In genomic region chr6:143397229-143398222, GRCh38 we compare ENCODE assay signal across 1 cellular context.
TF ChIP-seq lines count a peak whose summit lies in the region.

No MANE protein-coding gene starts in this region.

TF ChIP-seq in HepG2, 621 proteins besides CTCF, POLR2A, EP300 and RAD21 (continued from another document and continues in another):
- TF ChIP-seq, protein P1, sequence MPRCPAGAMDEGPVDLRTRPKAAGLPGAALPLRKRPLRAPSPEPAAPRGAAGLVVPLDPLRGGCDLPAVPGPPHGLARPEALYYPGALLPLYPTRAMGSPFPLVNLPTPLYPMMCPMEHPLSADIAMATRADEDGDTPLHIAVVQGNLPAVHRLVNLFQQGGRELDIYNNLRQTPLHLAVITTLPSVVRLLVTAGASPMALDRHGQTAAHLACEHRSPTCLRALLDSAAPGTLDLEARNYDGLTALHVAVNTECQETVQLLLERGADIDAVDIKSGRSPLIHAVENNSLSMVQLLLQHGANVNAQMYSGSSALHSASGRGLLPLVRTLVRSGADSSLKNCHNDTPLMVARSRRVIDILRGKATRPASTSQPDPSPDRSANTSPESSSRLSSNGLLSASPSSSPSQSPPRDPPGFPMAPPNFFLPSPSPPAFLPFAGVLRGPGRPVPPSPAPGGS (CRISPR knock-in tag; IDR thresholded peaks at IDR 0.05): no peak; the same call in 1 of the 2 replicates
- 0 out of 2 replicates have a peak, but pooled peaks have one; percentile 10 for TF ChIP-seq ZC3H4 (CRISPR knock-in tag; IDR thresholded peaks at IDR 0.05; ENCODE audit: borderline replicate concordance)
- TF ChIP-seq ZNF619 (CRISPR knock-in tag; IDR thresholded peaks at IDR 0.05): no peak
- TF ChIP-seq TFE3 (CRISPR knock-in tag; IDR thresholded peaks at IDR 0.05): peak; percentile 70; the same call in 1 of the 2 replicates
- TF ChIP-seq KLF9 (CRISPR knock-in tag; IDR thresholded peaks at IDR 0.05; ENCODE audit: low read depth): peak; percentile 72; the same call in 1 of the 2 replicates
- no peak for TF ChIP-seq ZSCAN12 (CRISPR knock-in tag; IDR thresholded peaks at IDR 0.05)
- TF ChIP-seq ZKSCAN8 (CRISPR knock-in tag; IDR thresholded peaks at IDR 0.05; ENCODE audit: borderline replicate concordance): peak; percentile 83; the same call in 1 of the 2 replicates
- no peak for TF ChIP-seq ARNT2 (CRISPR knock-in tag; IDR thresholded peaks at IDR 0.05; ENCODE audit: low read depth)
- TF ChIP-seq PBX3 (CRISPR knock-in tag; IDR thresholded peaks at IDR 0.05; ENCODE audit: borderline replicate concordance): no peak
- 0 out of 2 replicates have a peak, but pooled peaks have one; percentile 62 for TF ChIP-seq ZNF230 (CRISPR knock-in tag; IDR thresholded peaks at IDR 0.05)
- TF ChIP-seq ETV5 (CRISPR knock-in tag; IDR thresholded peaks at IDR 0.05; ENCODE audit: borderline replicate concordance): peak; percentile 90
- TF ChIP-seq ARHGAP35 (CRISPR knock-in tag; IDR thresholded peaks at IDR 0.05; ENCODE audit: borderline replicate concordance): no peak
- no peak for TF ChIP-seq AKAP8 (CRISPR knock-in tag; IDR thresholded peaks at IDR 0.05)
- TF ChIP-seq REPIN1 (CRISPR knock-in tag; IDR thresholded peaks at IDR 0.05; ENCODE audit: borderline replicate concordance, low read depth): peak; percentile 70
- peak; percentile 90 for TF ChIP-seq HINFP (CRISPR knock-in tag; IDR thresholded peaks at IDR 0.05; ENCODE audit: low read depth)
- TF ChIP-seq MAX (IDR thresholded peaks at IDR 0.05): peak; percentile 53
- peak; percentile 98 for TF ChIP-seq JUN (CRISPR knock-in tag; IDR thresholded peaks at IDR 0.05)
- TF ChIP-seq ZNF615 (CRISPR knock-in tag; IDR thresholded peaks at IDR 0.05; ENCODE audit: borderline replicate concordance): no peak
- TF ChIP-seq, protein P2, sequence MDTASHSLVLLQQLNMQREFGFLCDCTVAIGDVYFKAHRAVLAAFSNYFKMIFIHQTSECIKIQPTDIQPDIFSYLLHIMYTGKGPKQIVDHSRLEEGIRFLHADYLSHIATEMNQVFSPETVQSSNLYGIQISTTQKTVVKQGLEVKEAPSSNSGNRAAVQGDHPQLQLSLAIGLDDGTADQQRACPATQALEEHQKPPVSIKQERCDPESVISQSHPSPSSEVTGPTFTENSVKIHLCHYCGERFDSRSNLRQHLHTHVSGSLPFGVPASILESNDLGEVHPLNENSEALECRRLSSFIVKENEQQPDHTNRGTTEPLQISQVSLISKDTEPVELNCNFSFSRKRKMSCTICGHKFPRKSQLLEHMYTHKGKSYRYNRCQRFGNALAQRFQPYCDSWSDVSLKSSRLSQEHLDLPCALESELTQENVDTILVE (CRISPR knock-in tag; IDR thresholded peaks at IDR 0.05): peak; percentile 69
- TF ChIP-seq SRSF9 (IDR thresholded peaks at IDR 0.05; ENCODE audit: borderline replicate concordance, insufficient read depth, low read depth, low read length, poor library complexity, severe bottlenecking): no peak
- TF ChIP-seq ZNF598 (CRISPR knock-in tag; IDR thresholded peaks at IDR 0.05; ENCODE audit: borderline replicate concordance): no peak
- no peak for TF ChIP-seq ZMAT3 (CRISPR knock-in tag; conservative IDR thresholded peaks at IDR 0.05)
- no peak for TF ChIP-seq TEF (CRISPR knock-in tag; IDR thresholded peaks at IDR 0.05)
- TF ChIP-seq ZSCAN29 (CRISPR knock-in tag; conservative IDR thresholded peaks at IDR 0.05): peak; percentile 81; the same call in 1 of the 2 replicates
- TF ChIP-seq ZNF326 (CRISPR knock-in tag; IDR thresholded peaks at IDR 0.05; ENCODE audit: borderline replicate concordance): no peak
- no peak for TF ChIP-seq SMAD1 (CRISPR knock-in tag; IDR thresholded peaks at IDR 0.05; ENCODE audit: borderline replicate concordance, low read depth)
- TF ChIP-seq, protein P3, sequence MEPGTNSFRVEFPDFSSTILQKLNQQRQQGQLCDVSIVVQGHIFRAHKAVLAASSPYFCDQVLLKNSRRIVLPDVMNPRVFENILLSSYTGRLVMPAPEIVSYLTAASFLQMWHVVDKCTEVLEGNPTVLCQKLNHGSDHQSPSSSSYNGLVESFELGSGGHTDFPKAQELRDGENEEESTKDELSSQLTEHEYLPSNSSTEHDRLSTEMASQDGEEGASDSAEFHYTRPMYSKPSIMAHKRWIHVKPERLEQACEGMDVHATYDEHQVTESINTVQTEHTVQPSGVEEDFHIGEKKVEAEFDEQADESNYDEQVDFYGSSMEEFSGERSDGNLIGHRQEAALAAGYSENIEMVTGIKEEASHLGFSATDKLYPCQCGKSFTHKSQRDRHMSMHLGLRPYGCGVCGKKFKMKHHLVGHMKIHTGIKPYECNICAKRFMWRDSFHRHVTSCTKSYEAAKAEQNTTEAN (CRISPR knock-in tag; conservative IDR thresholded peaks at IDR 0.05): no peak
- TF ChIP-seq NR2F2 (IDR thresholded peaks at IDR 0.05; ENCODE audit: borderline replicate concordance, low read depth): peak; percentile 86; the same call in 1 of the 2 replicates
- TF ChIP-seq ZNF883 (CRISPR knock-in tag; IDR thresholded peaks at IDR 0.05; ENCODE audit: not compliant biosample characterization): no peak
- 0 out of 2 replicates have a peak, but pooled peaks have one; percentile 25 for TF ChIP-seq LCORL (IDR thresholded peaks at IDR 0.05)
- TF ChIP-seq LCORL (CRISPR knock-in tag; IDR thresholded peaks at IDR 0.05): peak; percentile 96
- TF ChIP-seq ZNF772 (CRISPR knock-in tag; IDR thresholded peaks at IDR 0.05): peak; percentile 44; the same call in 1 of the 2 replicates
- TF ChIP-seq ZNF234 (CRISPR knock-in tag; conservative IDR thresholded peaks at IDR 0.05): no peak
- TF ChIP-seq, protein P4, sequence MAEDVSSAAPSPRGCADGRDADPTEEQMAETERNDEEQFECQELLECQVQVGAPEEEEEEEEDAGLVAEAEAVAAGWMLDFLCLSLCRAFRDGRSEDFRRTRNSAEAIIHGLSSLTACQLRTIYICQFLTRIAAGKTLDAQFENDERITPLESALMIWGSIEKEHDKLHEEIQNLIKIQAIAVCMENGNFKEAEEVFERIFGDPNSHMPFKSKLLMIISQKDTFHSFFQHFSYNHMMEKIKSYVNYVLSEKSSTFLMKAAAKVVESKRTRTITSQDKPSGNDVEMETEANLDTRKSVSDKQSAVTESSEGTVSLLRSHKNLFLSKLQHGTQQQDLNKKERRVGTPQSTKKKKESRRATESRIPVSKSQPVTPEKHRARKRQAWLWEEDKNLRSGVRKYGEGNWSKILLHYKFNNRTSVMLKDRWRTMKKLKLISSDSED (CRISPR knock-in tag; IDR thresholded peaks at IDR 0.05): no peak
- peak; percentile 100 for TF ChIP-seq ZNF18 (CRISPR knock-in tag; IDR thresholded peaks at IDR 0.05; ENCODE audit: insufficient replicate concordance)
- no peak for TF ChIP-seq ZNF891 (CRISPR knock-in tag; IDR thresholded peaks at IDR 0.05)
- no peak for TF ChIP-seq HNRNPH1 (optimal IDR thresholded peaks at IDR 0.05; ENCODE audit: low read depth, low read length)
- TF ChIP-seq, protein P5, sequence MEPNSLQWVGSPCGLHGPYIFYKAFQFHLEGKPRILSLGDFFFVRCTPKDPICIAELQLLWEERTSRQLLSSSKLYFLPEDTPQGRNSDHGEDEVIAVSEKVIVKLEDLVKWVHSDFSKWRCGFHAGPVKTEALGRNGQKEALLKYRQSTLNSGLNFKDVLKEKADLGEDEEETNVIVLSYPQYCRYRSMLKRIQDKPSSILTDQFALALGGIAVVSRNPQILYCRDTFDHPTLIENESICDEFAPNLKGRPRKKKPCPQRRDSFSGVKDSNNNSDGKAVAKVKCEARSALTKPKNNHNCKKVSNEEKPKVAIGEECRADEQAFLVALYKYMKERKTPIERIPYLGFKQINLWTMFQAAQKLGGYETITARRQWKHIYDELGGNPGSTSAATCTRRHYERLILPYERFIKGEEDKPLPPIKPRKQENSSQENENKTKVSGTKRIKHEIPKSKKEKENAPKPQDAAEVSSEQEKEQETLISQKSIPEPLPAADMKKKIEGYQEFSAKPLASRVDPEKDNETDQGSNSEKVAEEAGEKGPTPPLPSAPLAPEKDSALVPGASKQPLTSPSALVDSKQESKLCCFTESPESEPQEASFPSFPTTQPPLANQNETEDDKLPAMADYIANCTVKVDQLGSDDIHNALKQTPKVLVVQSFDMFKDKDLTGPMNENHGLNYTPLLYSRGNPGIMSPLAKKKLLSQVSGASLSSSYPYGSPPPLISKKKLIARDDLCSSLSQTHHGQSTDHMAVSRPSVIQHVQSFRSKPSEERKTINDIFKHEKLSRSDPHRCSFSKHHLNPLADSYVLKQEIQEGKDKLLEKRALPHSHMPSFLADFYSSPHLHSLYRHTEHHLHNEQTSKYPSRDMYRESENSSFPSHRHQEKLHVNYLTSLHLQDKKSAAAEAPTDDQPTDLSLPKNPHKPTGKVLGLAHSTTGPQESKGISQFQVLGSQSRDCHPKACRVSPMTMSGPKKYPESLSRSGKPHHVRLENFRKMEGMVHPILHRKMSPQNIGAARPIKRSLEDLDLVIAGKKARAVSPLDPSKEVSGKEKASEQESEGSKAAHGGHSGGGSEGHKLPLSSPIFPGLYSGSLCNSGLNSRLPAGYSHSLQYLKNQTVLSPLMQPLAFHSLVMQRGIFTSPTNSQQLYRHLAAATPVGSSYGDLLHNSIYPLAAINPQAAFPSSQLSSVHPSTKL (CRISPR knock-in tag; IDR thresholded peaks at IDR 0.05): peak; percentile 97
- TF ChIP-seq BORCS8-MEF2B (CRISPR knock-in tag; IDR thresholded peaks at IDR 0.05): peak; percentile 26; the same call in 1 of the 2 replicates
- TF ChIP-seq ZFP37 (CRISPR knock-in tag; IDR thresholded peaks at IDR 0.05; ENCODE audit: borderline replicate concordance): no peak
- TF ChIP-seq ZNF3 (CRISPR knock-in tag; IDR thresholded peaks at IDR 0.05): peak; percentile 45; the same call in 1 of the 2 replicates
- no peak for TF ChIP-seq SOX6 (IDR thresholded peaks at IDR 0.05)
- TF ChIP-seq SOX6 (CRISPR knock-in tag; IDR thresholded peaks at IDR 0.05): peak; percentile 92
- TF ChIP-seq ZNF674 (CRISPR knock-in tag; IDR thresholded peaks at IDR 0.05; ENCODE audit: low read depth): no peak
- TF ChIP-seq GATA4 (IDR thresholded peaks at IDR 0.05; ENCODE audit: borderline replicate concordance, low read depth): peak; percentile 83; the same call in 1 of the 2 replicates
- no peak for TF ChIP-seq ZNF33B (CRISPR knock-in tag; IDR thresholded peaks at IDR 0.05)
- TF ChIP-seq ZFP62 (CRISPR knock-in tag; IDR thresholded peaks at IDR 0.05): no peak
- TF ChIP-seq IRX3 (CRISPR knock-in tag; IDR thresholded peaks at IDR 0.05; ENCODE audit: borderline replicate concordance, low read depth): 0 out of 2 replicates have a peak, but pooled peaks have one; percentile 30
- TF ChIP-seq ZNF383 (CRISPR knock-in tag; IDR thresholded peaks at IDR 0.05; ENCODE audit: borderline replicate concordance): 0 out of 2 replicates have a peak, but pooled peaks have one; percentile 33
